Comparison of ENCODE assay signal across 8 cellular contexts in genomic region chr3:50321146-50321843, GRCh38. TPM values are rescaled to one million over a fixed set of nuclear protein-coding genes. Genes with fewer than 3 reads are reported as not detected.
DNase-seq lines count a peak whose midpoint lies in the region; ATAC-seq and TF ChIP-seq lines count a peak whose summit lies in the region.

No MANE protein-coding gene starts in this region.

- H3K79me2 ChIP-seq in hepatocyte: peaks cover 37% of the 10 kb centered on the region

- no peaks in the 10 kb centered on the region for H3K27me3 Mint-ChIP-seq in T-helper 2 cell treated with Interferon-gamma antibody and Interleukin-4, amounts not matched to agents 5 μg/mL and 100 μg/mL, for 36 hours (ENCODE audit: low read depth)

- H3K27ac ChIP-seq in ascending aorta: peak overlapping the region; percentile 92 to 93
- H3K27ac ChIP-seq in hepatocyte: peak overlapping the region; percentile 100
- H3K27ac ChIP-seq in aorta (ENCODE audit: low read depth in 1 of 2, low read length in 2 of 2): peak overlapping the region; percentile 48 to 85

- no peaks in the 10 kb centered on the region for H3K27me3 ChIP-seq in ascending aorta
- H3K27me3 ChIP-seq in hepatocyte: no peaks in the 10 kb centered on the region
- no peaks in the 10 kb centered on the region for H3K27me3 ChIP-seq in aorta (ENCODE audit: control insufficient read depth in 1 of 2, insufficient read depth in 2 of 2, low read length in 1 of 2)

- DNase-seq in NCI-H146 treated with DMSO at 0.1 percent for 48 hours (lab: John Stamatoyannopoulos, UW; ENCODE audit: unreplicated experiment): peak; percentile 52
- DNase-seq in T-helper 2 cell treated with Interferon-gamma antibody and Interleukin-4, amounts not matched to agents 5 μg/mL and 100 μg/mL, for 36 hours (ENCODE audit: low spot score): peak; percentile 88
- DNase-seq in ascending aorta (ENCODE audit: low spot score in 2 of 2): peak in 1 of 2 donors; percentile 94
- peak; percentile 97 for DNase-seq in hepatocyte (ENCODE audit: low spot score)
- peak; percentile 99 for DNase-seq in retina
- peak; percentile 94 to 95 for DNase-seq in aorta

- H2AFZ ChIP-seq in hepatocyte: peak overlapping the region; percentile 71

- peaks cover 3% of the 10 kb centered on the region for H4K20me1 ChIP-seq in hepatocyte (ENCODE audit: insufficient read depth, poor library complexity, severe bottlenecking)

- peak overlapping the region; percentile 97 for H3K4me2 ChIP-seq in hepatocyte

- peak; percentile 72 for TF ChIP-seq POLR2A in GM15510 (IDR thresholded peaks at IDR 0.05; ENCODE audit: borderline replicate concordance, extremely low read depth, insufficient read length)

- no peaks in the 10 kb centered on the region for H3K9me3 ChIP-seq in ascending aorta
- no peaks in the 10 kb centered on the region for H3K9me3 ChIP-seq in hepatocyte (ENCODE audit: low read depth)
- no peaks in the 10 kb centered on the region for H3K9me3 ChIP-seq in aorta (ENCODE audit: control insufficient read depth, low read length)

- H3K27ac Mint-ChIP-seq in T-helper 2 cell treated with Interferon-gamma antibody and Interleukin-4, amounts not matched to agents 5 μg/mL and 100 μg/mL, for 36 hours: peak overlapping the region; percentile 92

- H3K4me3 ChIP-seq in ascending aorta (peak overlapping the region; percentile 66 to 81), hepatocyte (peak overlapping the region; percentile 88), aorta (ENCODE audit: low read length in 2 of 2) (peak overlapping the region; percentile 67 to 83)

- intact Hi-C loops in ascending aorta (cut with DNase I) (loop anchor here (1.0 kb wide), 1 partner anchor 22 kb away; the partner anchor contains the start of genes HYAL3 and NAA80), aorta (cut with DNase I) (no loop called here)

- H3K9me3 Mint-ChIP-seq in T-helper 2 cell treated with Interferon-gamma antibody and Interleukin-4, amounts not matched to agents 5 μg/mL and 100 μg/mL, for 36 hours: no peaks in the 10 kb centered on the region

- H3K9me2 ChIP-seq in hepatocyte (replicated peaks; ENCODE audit: insufficient read depth): no peaks in the 10 kb centered on the region

- H3K4me3 Mint-ChIP-seq in T-helper 2 cell treated with Interferon-gamma antibody and Interleukin-4, amounts not matched to agents 5 μg/mL and 100 μg/mL, for 36 hours: peak overlapping the region; percentile 82

- TF ChIP-seq CTCF in ascending aorta (IDR thresholded peaks at IDR 0.05) (peak in 1 of 3 experiments; percentile 5), hepatocyte (IDR thresholded peaks at IDR 0.05; ENCODE audit: poor library complexity) (no peak)

- peaks cover 23% of the 10 kb centered on the region for H3K4me1 Mint-ChIP-seq in T-helper 2 cell treated with Interferon-gamma antibody and Interleukin-4, amounts not matched to agents 5 μg/mL and 100 μg/mL, for 36 hours (ENCODE audit: low read depth)

- ATAC-seq in HG02798 (IDR thresholded peaks at IDR 0.05; ENCODE audit: poor library complexity, unreplicated experiment): peak; percentile 83
- peak; percentile 90 for ATAC-seq in aorta (ENCODE audit: low FRiP score)

- peaks cover 5% of the 10 kb centered on the region for H3K36me3 Mint-ChIP-seq in T-helper 2 cell treated with Interferon-gamma antibody and Interleukin-4, amounts not matched to agents 5 μg/mL and 100 μg/mL, for 36 hours (ENCODE audit: low read depth)

- H3K4me1 ChIP-seq in ascending aorta: peaks cover 8 to 28% of the 10 kb centered on the region in 2 donors
- peaks cover 53% of the 10 kb centered on the region for H3K4me1 ChIP-seq in hepatocyte (ENCODE audit: insufficient read depth)
- H3K4me1 ChIP-seq in aorta (ENCODE audit: control insufficient read depth in 1 of 2, insufficient read depth in 2 of 2, low read length in 2 of 2): no peaks in the 10 kb centered on the region

- H3K36me3 ChIP-seq in ascending aorta (peaks cover 0 to 33% of the 10 kb centered on the region in 2 donors), hepatocyte (replicated peaks; ENCODE audit: insufficient read depth, low read depth) (no peaks in the 10 kb centered on the region), aorta (ENCODE audit: control insufficient read depth in 1 of 2, insufficient read depth in 2 of 2, low read length in 1 of 2) (no peaks in the 10 kb centered on the region)

- 0% methylated on average over 11 of the region's 68 CpGs for WGBS in hepatocyte (ENCODE audit: low lambda C conversion rate, missing lambda C conversion rate)
- WGBS in aorta, 2 donors: 0% methylated on average over 46 to 68 of the region's 68 CpGs

RNA-seq across cellular contexts. Expression of gene HYAL2, which starts 1.2 kb away (rescaled TPM):
- total RNA-seq in ascending aorta: 449 TPM
- 79.0 and 125 TPM in 2 replicates for total RNA-seq in hepatocyte
- polyA plus RNA-seq in hepatocyte: 63.9 and 75.4 TPM in 2 replicates
- 10 to 100 TPM; 52.6 to 71.2 TPM for total RNA-seq in aorta
- polyA plus RNA-seq in aorta: 10 to 100 TPM in 1 of 2 donors, 1 to 10 TPM in 1; 5.6 to 25.3 TPM

RNA-seq across cellular contexts. Expression of gene TUSC2, which starts 6.7 kb away (rescaled TPM):
- 25.4 TPM for total RNA-seq in ascending aorta
- total RNA-seq in hepatocyte: 30.0 and 33.1 TPM in 2 replicates
- polyA plus RNA-seq in hepatocyte: 45.6 and 59.0 TPM in 2 replicates
- total RNA-seq in aorta: 10 to 100 TPM; 18.9 to 22.6 TPM
- polyA plus RNA-seq in aorta: 10 to 100 TPM; 28.5 to 33.2 TPM

RNA-seq across cellular contexts. Expression of gene HYAL1, which starts 17.9 kb away (rescaled TPM):
- total RNA-seq in ascending aorta (49.5 TPM), hepatocyte (22.3 and 34.3 TPM in 2 replicates), aorta (1 to 10 TPM; 6.9 to 9.3 TPM)
- polyA plus RNA-seq in hepatocyte (5.5 and 11.8 TPM in 2 replicates), aorta (1 to 10 TPM; 1.6 TPM)

RNA-seq across cellular contexts. Expression of gene RASSF1, which starts 19.3 kb away (rescaled TPM):
- total RNA-seq in ascending aorta: 34.9 TPM
- 11.3 and 13.4 TPM in 2 replicates for total RNA-seq in hepatocyte
- 22.9 and 30.1 TPM in 2 replicates for polyA plus RNA-seq in hepatocyte
- 10 to 100 TPM; 41.6 to 43.2 TPM for total RNA-seq in aorta
- polyA plus RNA-seq in aorta: 10 to 100 TPM; 33.6 to 42.3 TPM

RNA-seq across cellular contexts. Expression of gene HYAL3, which starts 22.1 kb away (rescaled TPM):
- total RNA-seq in ascending aorta: not detected
- 3.7 and 9.0 TPM in 2 replicates for total RNA-seq in hepatocyte
- 5.6 and 7.0 TPM in 2 replicates for polyA plus RNA-seq in hepatocyte
- total RNA-seq in aorta: 1 to 10 TPM; 2.2 to 2.9 TPM
- 1 to 10 TPM in 1 of 2 donors, under 1 TPM in 1; 0.63 to 5.1 TPM for polyA plus RNA-seq in aorta
